ENCODE assay signal across 17 cellular contexts in the genomic region with DNA sequence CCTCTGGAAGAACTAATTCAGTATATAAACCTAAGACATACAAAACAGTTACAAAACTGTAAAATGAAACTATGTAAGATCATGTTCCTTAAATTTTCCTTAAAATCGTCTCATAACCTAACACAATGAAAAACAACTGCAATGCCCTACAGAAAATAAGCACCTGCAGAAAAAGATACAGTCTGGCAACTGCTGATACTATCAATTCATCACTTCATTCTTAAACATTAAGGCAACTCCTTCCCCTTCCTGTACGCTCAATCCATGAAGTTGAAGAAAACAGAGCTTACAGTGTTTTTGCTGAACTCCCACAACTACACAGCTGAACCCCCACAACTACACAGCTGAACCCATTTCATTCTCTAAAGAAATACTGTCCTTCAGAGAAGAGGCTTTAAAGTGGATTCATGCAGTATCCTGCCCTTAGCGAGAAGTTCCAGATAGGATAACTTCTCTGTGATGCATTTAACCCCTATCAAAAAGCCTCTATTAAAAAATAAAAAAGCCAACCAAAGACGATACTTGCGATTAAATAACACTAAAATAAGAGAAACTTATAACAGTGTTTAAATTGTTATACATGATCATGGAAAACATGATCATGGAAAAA. TPM values are rescaled to one million over a fixed set of nuclear protein-coding genes. Genes with fewer than 3 reads are reported as not detected.
A peak's percentile ranks its signal among the peaks of the same experiment; 100 is the strongest.
DNase-seq lines count a peak whose midpoint lies in the region; ATAC-seq, FAIRE-seq and TF ChIP-seq lines count a peak whose summit lies in the region.
"Had no signal": no experiment of that assay in that cellular context is flagged by ENCODE, and none has a peak within 500 bp of the region (broad histone marks: within the 10 kb centered on the region; RNA-seq: fewer than 3 reads in every experiment).

No MANE protein-coding gene starts in this region.

- H4K8ac ChIP-seq in mesendoderm (ENCODE audit: low read depth, low read length): no peak overlapping the region

- CTCF ChIA-PET in A549 (lab: Yijun Ruan, JAX): interaction anchor here (1.4 kb wide), 1 partner anchor 304 kb away, joined by 4 read pairs; no protein-coding TSS in a partner anchor

- no peak overlapping the region for H2BK15ac ChIP-seq in mesendoderm (replicated peaks; ENCODE audit: low read depth)

- H3K36me3 ChIP-seq in mesendoderm (ENCODE audit: control insufficient read depth, insufficient read depth, low read length): no peaks in the 10 kb centered on the region
- no peaks in the 10 kb centered on the region for H3K36me3 ChIP-seq in aorta (ENCODE audit: control insufficient read depth in 1 of 2, insufficient read depth in 2 of 2, low read length in 1 of 2)
- H3K36me3 ChIP-seq: colonic mucosa, spleen had no signal

- H3K9me3 ChIP-seq in A549: no peaks in the 10 kb centered on the region
- no peaks in the 10 kb centered on the region for H3K9me3 ChIP-seq in aorta (ENCODE audit: control insufficient read depth, low read length)
- H3K9me3 ChIP-seq: colonic mucosa, spleen had no signal

- H4K5ac ChIP-seq in mesendoderm (ENCODE audit: low read length): no peak overlapping the region

- POLR2A ChIA-PET in A549 (lab: Yijun Ruan, JAX): no interaction called here

- H3K4me3 ChIP-seq in A549 (no peak overlapping the region), WI38 (ENCODE audit: low read depth, low read length) (peak overlapping the region; percentile 31), mesendoderm (ENCODE audit: low read length) (no peak overlapping the region), aorta (ENCODE audit: low read length in 2 of 2) (no peak overlapping the region)
- H3K4me3 ChIP-seq: colonic mucosa, lung, spleen had no signal

- no peak overlapping the region for H2AK5ac ChIP-seq in mesendoderm (ENCODE audit: low read length)

- intact Hi-C loops in aorta (cut with DNase I): no loop called here

- H3K4ac ChIP-seq in mesendoderm (ENCODE audit: low read depth, low read length): no peak overlapping the region

- FAIRE-seq in A549 (lab: Jason Lieb, UNC): no peak
- FAIRE-seq: D721Med had no signal

- TF ChIP-seq CTCF in A549 (IDR thresholded peaks at IDR 0.05) (no peak), WI38 (IDR thresholded peaks at IDR 0.05; ENCODE audit: low read depth, low read length) (no peak)

- H3K18ac ChIP-seq in mesendoderm (ENCODE audit: low read length): peak overlapping the region; percentile 60

- peaks cover 56% of the 10 kb centered on the region for H3K4me1 ChIP-seq in A549
- H3K4me1 ChIP-seq in mesendoderm (ENCODE audit: control insufficient read depth, low read depth, low read length): peaks cover 3% of the 10 kb centered on the region
- H3K4me1 ChIP-seq in aorta (ENCODE audit: control insufficient read depth in 1 of 2, insufficient read depth in 2 of 2, low read length in 2 of 2): peaks cover 0 to 3% of the 10 kb centered on the region in 2 donors
- H3K4me1 ChIP-seq: colonic mucosa had no signal

- no peak overlapping the region for H2BK120ac ChIP-seq in mesendoderm (ENCODE audit: low read depth, low read length)

- H3K4me2 ChIP-seq in A549 (peak overlapping the region; percentile 68), mesendoderm (ENCODE audit: low read length) (no peak overlapping the region)

- TF ChIP-seq POLR2A in A549 (IDR thresholded peaks at IDR 0.05; ENCODE audit: low read length): no peak

- no peak for TF ChIP-seq EP300 in A549 (IDR thresholded peaks at IDR 0.05)

- H3K79me1 ChIP-seq in mesendoderm (ENCODE audit: low read length): peaks cover 2% of the 10 kb centered on the region

- H3K79me2 ChIP-seq in mesendoderm (ENCODE audit: control insufficient read depth, insufficient read depth, low read length): peaks cover 25% of the 10 kb centered on the region

- H3K56ac ChIP-seq in mesendoderm (ENCODE audit: low read length): peak overlapping the region; percentile 61

- H3K27me3 ChIP-seq in mesendoderm (ENCODE audit: insufficient read depth, low read length, poor library complexity) (no peaks in the 10 kb centered on the region), aorta (ENCODE audit: control insufficient read depth in 1 of 2, insufficient read depth in 2 of 2, low read length in 1 of 2) (no peaks in the 10 kb centered on the region)
- H3K27me3 ChIP-seq: colonic mucosa, spleen had no signal

- H3K23ac ChIP-seq in mesendoderm (ENCODE audit: low read length): no peak overlapping the region

- no peak overlapping the region for H2BK5ac ChIP-seq in mesendoderm (ENCODE audit: low read length)

- 25% methylated on average over 5 of the region's 5 CpGs for WGBS in A549 (ENCODE audit: missing lambda C conversion rate)
- WGBS in mesendoderm (ENCODE audit: extremely low coverage, insufficient coverage, low lambda C conversion rate): 100% methylated on average over 1 of the region's 5 CpGs
- WGBS in aorta, 2 donors: 41 to 44% methylated on average over 5 of the region's 5 CpGs

- peak overlapping the region; percentile 10 for H3K9ac ChIP-seq in mesendoderm (ENCODE audit: low read length)

- H3K27ac ChIP-seq in A549: peak overlapping the region in 1 of 2 experiments; percentile 71; a peak in 3 of 6 replicates
- H3K27ac ChIP-seq in mesendoderm (ENCODE audit: low read depth, low read length): no peak overlapping the region
- H3K27ac ChIP-seq in aorta (ENCODE audit: low read depth in 1 of 2, low read length in 2 of 2): no peak overlapping the region
- H3K27ac ChIP-seq: colonic mucosa, HL-60, spleen had no signal

- ATAC-seq in A549 (peak; percentile 50 to 64; a peak in 4 of 6 replicates), aorta (ENCODE audit: low FRiP score) (no peak)

- no peak for TF ChIP-seq RAD21 in A549 (conservative IDR thresholded peaks at IDR 0.05 in 1 of 2, IDR thresholded peaks at IDR 0.05 in 1 of 2)

- DNase-seq in A549 (ENCODE audit: low read depth in 1 of 2, low spot score in 1 of 2): no peak
- DNase-seq in HCEC 1CT: peak; percentile 26
- no peak for DNase-seq in mesendoderm
- DNase-seq in aorta: no peak
- DNase-seq in activated CD8-positive, alpha-beta memory T cell treated with anti-CD3 and anti-CD28 coated beads, Interleukin-2, amount 50 U/mL, for 48 hours: no peak
- no peak for DNase-seq in epidermal melanocyte (ENCODE audit: insufficient read length, low spot score)
- no peak for DNase-seq in SIG-M5 treated with dmso at 0.1 percent for 504 hours (lab: John Stamatoyannopoulos, UW; ENCODE audit: unreplicated experiment)
- DNase-seq: activated CD4-positive, CD25-positive, alpha-beta regulatory T cell; colonic mucosa; NCI-H2107; NK-92 treated with Interleukin-12 subunit alpha and Interleukin-12 subunit beta, amount 100 ng/mL, for 24 hours; nucleus accumbens; spleen had no signal

TF ChIP-seq in A549, 52 proteins besides CTCF, POLR2A, EP300 and RAD21:
- TF ChIP-seq CEBPB (IDR thresholded peaks at IDR 0.05) (no peak), TFCP2L1 (CRISPR knock-in tag; IDR thresholded peaks at IDR 0.05) (no peak), KDM1A (IDR thresholded peaks at IDR 0.05; ENCODE audit: low read depth) (no peak), SREBF2 (IDR thresholded peaks at IDR 0.05) (no peak), RARB (CRISPR knock-in tag; IDR thresholded peaks at IDR 0.05) (no peak), EHMT2 (IDR thresholded peaks at IDR 0.05; ENCODE audit: low read depth) (no peak), NR3C1 (IDR thresholded peaks at IDR 0.05) (no peak), CHD2 (IDR thresholded peaks at IDR 0.05; ENCODE audit: low read length, partially characterized antibody) (no peak), HOXB13 (CRISPR knock-in tag; IDR thresholded peaks at IDR 0.05; ENCODE audit: low read depth) (no peak), ZC3H11A (IDR thresholded peaks at IDR 0.05) (no peak), FOSL2 (IDR thresholded peaks at IDR 0.05) (no peak), FOSL2 (CRISPR knock-in tag; IDR thresholded peaks at IDR 0.05) (no peak), POLR2AphosphoS2 (conservative IDR thresholded peaks at IDR 0.05; ENCODE audit: low read length) (no peak), ZSCAN20 (CRISPR knock-in tag; IDR thresholded peaks at IDR 0.05) (no peak)
- TF ChIP-seq, protein P1, sequence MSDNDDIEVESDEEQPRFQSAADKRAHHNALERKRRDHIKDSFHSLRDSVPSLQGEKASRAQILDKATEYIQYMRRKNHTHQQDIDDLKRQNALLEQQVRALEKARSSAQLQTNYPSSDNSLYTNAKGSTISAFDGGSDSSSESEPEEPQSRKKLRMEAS (IDR thresholded peaks at IDR 0.05): no peak
- TF ChIP-seq, protein P2, sequence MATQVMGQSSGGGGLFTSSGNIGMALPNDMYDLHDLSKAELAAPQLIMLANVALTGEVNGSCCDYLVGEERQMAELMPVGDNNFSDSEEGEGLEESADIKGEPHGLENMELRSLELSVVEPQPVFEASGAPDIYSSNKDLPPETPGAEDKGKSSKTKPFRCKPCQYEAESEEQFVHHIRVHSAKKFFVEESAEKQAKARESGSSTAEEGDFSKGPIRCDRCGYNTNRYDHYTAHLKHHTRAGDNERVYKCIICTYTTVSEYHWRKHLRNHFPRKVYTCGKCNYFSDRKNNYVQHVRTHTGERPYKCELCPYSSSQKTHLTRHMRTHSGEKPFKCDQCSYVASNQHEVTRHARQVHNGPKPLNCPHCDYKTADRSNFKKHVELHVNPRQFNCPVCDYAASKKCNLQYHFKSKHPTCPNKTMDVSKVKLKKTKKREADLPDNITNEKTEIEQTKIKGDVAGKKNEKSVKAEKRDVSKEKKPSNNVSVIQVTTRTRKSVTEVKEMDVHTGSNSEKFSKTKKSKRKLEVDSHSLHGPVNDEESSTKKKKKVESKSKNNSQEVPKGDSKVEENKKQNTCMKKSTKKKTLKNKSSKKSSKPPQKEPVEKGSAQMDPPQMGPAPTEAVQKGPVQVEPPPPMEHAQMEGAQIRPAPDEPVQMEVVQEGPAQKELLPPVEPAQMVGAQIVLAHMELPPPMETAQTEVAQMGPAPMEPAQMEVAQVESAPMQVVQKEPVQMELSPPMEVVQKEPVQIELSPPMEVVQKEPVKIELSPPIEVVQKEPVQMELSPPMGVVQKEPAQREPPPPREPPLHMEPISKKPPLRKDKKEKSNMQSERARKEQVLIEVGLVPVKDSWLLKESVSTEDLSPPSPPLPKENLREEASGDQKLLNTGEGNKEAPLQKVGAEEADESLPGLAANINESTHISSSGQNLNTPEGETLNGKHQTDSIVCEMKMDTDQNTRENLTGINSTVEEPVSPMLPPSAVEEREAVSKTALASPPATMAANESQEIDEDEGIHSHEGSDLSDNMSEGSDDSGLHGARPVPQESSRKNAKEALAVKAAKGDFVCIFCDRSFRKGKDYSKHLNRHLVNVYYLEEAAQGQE (IDR thresholded peaks at IDR 0.05): no peak

RNA-seq across cellular contexts. Expression of a gene that starts 50.0 kb away (rescaled TPM):
- 47.2 and 51.0 TPM in 2 replicates for polyA plus RNA-seq in A549 (2011; rRNA removed)
- polyA plus RNA-seq in A549 (2012; cell fraction: cytosol; rRNA removed): 5.2 and 5.6 TPM in 2 replicates
- 7.4 and 13.4 TPM in 2 replicates for polyA plus RNA-seq in A549 (2012; cell fraction: nucleus; rRNA removed)
- polyA plus RNA-seq in A549 (2017; fragmentation: RNase III; extraction: RNeasy Plus Mini Kit Qiagen cat#74134 plus additional on column Dnase treatment): 15.9 to 18.6 TPM (median 16.5 TPM) in 3 replicates
- polyA minus RNA-seq in A549 (2011; rRNA and poly(A)+ RNA removed): 57.0 and 58.5 TPM in 2 replicates
- 65.5 TPM for polyA plus RNA-seq in mesendoderm (2013, experiment 1 of 2)
- 68.5 TPM for polyA plus RNA-seq in mesendoderm (2013, experiment 2 of 2)
- 100 to 1,000 TPM; 103 to 108 TPM for total RNA-seq in aorta
- 10 to 100 TPM; 21.9 to 34.1 TPM for polyA plus RNA-seq in aorta
